Comparison of ENCODE assay signal across 13 cellular contexts in the genomic region with DNA sequence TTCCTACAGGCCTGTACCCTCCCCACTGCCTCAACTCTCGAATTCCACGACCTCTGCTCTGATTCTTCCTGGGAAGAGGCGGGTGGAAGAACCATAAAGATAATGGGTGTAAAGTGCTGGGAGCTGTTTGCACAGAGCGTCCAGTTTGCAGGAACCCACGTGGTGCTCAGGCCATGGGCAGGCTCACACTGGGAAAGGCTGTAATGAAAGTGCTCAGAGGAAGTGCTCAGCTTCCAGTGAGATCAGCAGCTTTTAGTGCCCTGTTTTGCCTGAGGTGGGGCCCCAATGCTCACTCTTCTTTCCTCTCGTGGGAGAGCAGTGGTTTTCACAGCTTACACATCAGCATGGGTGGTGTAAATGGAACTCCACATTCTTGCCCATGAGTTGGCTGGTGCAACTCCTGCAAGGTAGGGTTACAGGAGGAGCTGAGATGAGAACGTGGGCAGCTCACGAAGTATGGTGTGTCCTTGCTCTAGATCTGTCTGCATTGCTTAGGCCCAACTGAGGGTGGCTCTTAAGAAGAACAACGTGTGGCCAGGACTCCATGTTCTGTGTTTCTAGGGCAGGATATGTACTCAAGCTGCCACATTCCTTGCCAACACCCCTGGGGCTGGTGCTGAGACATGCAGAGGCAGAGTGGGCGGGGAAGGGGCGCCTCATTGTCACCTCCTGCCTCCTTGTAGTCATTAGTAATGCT. TPM values are rescaled to one million over a fixed set of nuclear protein-coding genes. Genes with fewer than 3 reads are reported as not detected.
DNase-seq lines count a peak whose midpoint lies in the region; ATAC-seq, FAIRE-seq and TF ChIP-seq lines count a peak whose summit lies in the region.
"Had no signal": no experiment of that assay in that cellular context is flagged by ENCODE, and none has a peak within 500 bp of the region (broad histone marks: within the 10 kb centered on the region; RNA-seq: fewer than 3 reads in every experiment).

No MANE protein-coding gene starts in this region.

- no peaks in the 10 kb centered on the region for H3K27me3 ChIP-seq in BLaER1
- peaks cover 1% of the 10 kb centered on the region for H3K27me3 ChIP-seq in keratinocyte (ENCODE audit: control insufficient read depth, extremely low read depth, insufficient read depth, low read length)

- H3K9me3 ChIP-seq in BLaER1 (no peaks in the 10 kb centered on the region), keratinocyte (ENCODE audit: control insufficient read depth, low read depth, low read length) (no peaks in the 10 kb centered on the region)
- H3K9me3 ChIP-seq: Caco-2 had no signal

- H3K9ac ChIP-seq in BLaER1, result peak overlapping the region; percentile 26; the same call in 1 of the 2 replicates
- no peak overlapping the region for H3K9ac ChIP-seq in keratinocyte (ENCODE audit: control insufficient read depth, extremely low read depth, insufficient read depth, low read length)

- peak; percentile 43 for FAIRE-seq in keratinocyte (lab: Jason Lieb, UNC)

- dilution Hi-C loops in keratinocyte (cut with MboI; ENCODE audit: extremely low pct_ligation_motif_present, low sequenced_read_pairs), result no loop called here

- no peaks in the 10 kb centered on the region for H3K9me1 ChIP-seq in keratinocyte (ENCODE audit: control insufficient read depth, extremely low read depth, insufficient read depth, low read length)

- H3K27ac ChIP-seq in BLaER1 (peak overlapping the region; percentile 23), RWPE1 (peak overlapping the region; percentile 16; the same call in 1 of the 2 replicates), keratinocyte (ENCODE audit: control insufficient read depth, insufficient read depth, low read length) (no peak overlapping the region)

- TF ChIP-seq CTCF in RWPE1 (conservative IDR thresholded peaks at IDR 0.05; ENCODE audit: low read depth), result no peak
- TF ChIP-seq CTCF in keratinocyte (optimal IDR thresholded peaks at IDR 0.05 in 1 of 3, IDR thresholded peaks at IDR 0.05 in 1 of 3, conservative IDR thresholded peaks at IDR 0.05 in 1 of 3; ENCODE audit: extremely low read depth in 1 of 3, insufficient read depth in 2 of 3, low read length in 3 of 3), result no peak

- H3K4me2 ChIP-seq in BLaER1 (peak overlapping the region; percentile 96), keratinocyte (ENCODE audit: control insufficient read depth, extremely low read depth, insufficient read depth, low read depth, low read length) (peak overlapping the region; percentile 22)

- no peak for ATAC-seq in HG02623 (IDR thresholded peaks at IDR 0.05; ENCODE audit: unreplicated experiment)

- H3K4me3 ChIP-seq in BLaER1, result peak overlapping the region; percentile 83
- H3K4me3 ChIP-seq in keratinocyte (ENCODE audit: control insufficient read depth in 2 of 3, extremely low read depth in 1 of 3, insufficient read depth in 2 of 3, low read depth in 1 of 3, low read length in 3 of 3), result no peak overlapping the region

- CTCF ChIA-PET in RWPE1 (lab: Yijun Ruan, JAX), result no interaction called here

- peaks cover 82% of the 10 kb centered on the region for H3K4me1 ChIP-seq in BLaER1
- peaks cover 11% of the 10 kb centered on the region for H3K4me1 ChIP-seq in keratinocyte (ENCODE audit: control insufficient read depth, extremely low read depth, insufficient read depth, low read length)

- H4K20me1 ChIP-seq in BLaER1 (no peaks in the 10 kb centered on the region), keratinocyte (ENCODE audit: control insufficient read depth, extremely low read depth, insufficient read depth, low read length) (no peaks in the 10 kb centered on the region)

- POLR2A ChIA-PET in RWPE1 (lab: Yijun Ruan, JAX; ENCODE audit: low non-redundant PET), result no interaction called here

- H3K79me2 ChIP-seq in keratinocyte (ENCODE audit: control insufficient read depth, insufficient read depth, low read length), result no peaks in the 10 kb centered on the region

- peak; percentile 32 for DNase-seq in DMS53 treated with DMSO at 0.1 percent for 48 hours (lab: John Stamatoyannopoulos, UW; ENCODE audit: unreplicated experiment)
- DNase-seq in RWPE1 (ENCODE audit: low spot score), result no peak
- DNase-seq in keratinocyte (ENCODE audit: low read depth, low spot score), result no peak
- DNase-seq in RKO (ENCODE audit: low spot score), result no peak
- no peak for DNase-seq in NCI-H1092 treated with DMSO at 0.1 percent for 48 hours (lab: John Stamatoyannopoulos, UW)
- DNase-seq: activated naive CD4-positive, alpha-beta T cell treated with anti-CD3 and anti-CD28 coated beads, Interleukin-2, amount 50 U/mL, for 16 hours; central memory CD4-positive, alpha-beta T cell; NCI-H1436 treated with DMSO at 0.1 percent for 48 hours; stimulated activated CD4-positive, alpha-beta T cell treated with anti-CD3 and anti-CD28 coated beads, Interleukin-2, amount 100 ng/mL, for 48 hours; T-helper 1 cell had no signal

- no peak overlapping the region for H2AFZ ChIP-seq in keratinocyte (ENCODE audit: control insufficient read depth, low read length)

- H3K36me3 ChIP-seq in BLaER1 (peaks cover 8% of the 10 kb centered on the region; the same call in 1 of the 2 replicates), keratinocyte (ENCODE audit: control insufficient read depth in 2 of 2, extremely low read depth in 1 of 2, insufficient read depth in 2 of 2, low read length in 2 of 2) (no peaks in the 10 kb centered on the region)

RNA-seq across cellular contexts. Expression of gene TMEM63C, which starts 2.9 kb away (rescaled TPM):
- polyA plus RNA-seq in keratinocyte, result 0.61 to 1.5 TPM (median 0.66 TPM) in 3 replicates
- polyA plus RNA-seq in keratinocyte (2011; ENCODE audit: low read depth), result 13.9 TPM
- polyA plus RNA-seq in keratinocyte (2011; cell fraction: cytosol; rRNA removed), result 0.38 and 0.95 TPM in 2 replicates
- polyA plus RNA-seq in keratinocyte (2011; cell fraction: nucleus; rRNA removed), result 2.9 and 3.2 TPM in 2 replicates
- 1.0 and 3.5 TPM in 2 replicates for polyA plus RNA-seq in keratinocyte (2012; ENCODE audit: low replicate concordance)
- polyA minus RNA-seq in keratinocyte, result 1.3 to 4.1 TPM (median 1.7 TPM) in 3 replicates
- 1.3 TPM for polyA minus RNA-seq in keratinocyte (2011; cell fraction: cytosol; rRNA and poly(A)+ RNA removed)
- polyA minus RNA-seq in keratinocyte (2011; cell fraction: nucleus; rRNA and poly(A)+ RNA removed), result 5.0 and 5.3 TPM in 2 replicates

RNA-seq across cellular contexts. Expression of gene ZDHHC22, which starts 43.0 kb away (rescaled TPM):
- polyA plus RNA-seq in keratinocyte, result not detected in 3 replicates
- polyA plus RNA-seq in keratinocyte (2011; ENCODE audit: low read depth), result not detected
- not detected in 2 replicates for polyA plus RNA-seq in keratinocyte (2011; cell fraction: cytosol; rRNA removed)
- polyA plus RNA-seq in keratinocyte (2011; cell fraction: nucleus; rRNA removed), result not detected in 2 replicates
- not detected in 2 replicates for polyA plus RNA-seq in keratinocyte (2012; ENCODE audit: low replicate concordance)
- polyA minus RNA-seq in keratinocyte, result not detected in 3 replicates
- not detected for polyA minus RNA-seq in keratinocyte (2011; cell fraction: cytosol; rRNA and poly(A)+ RNA removed)
- polyA minus RNA-seq in keratinocyte (2011; cell fraction: nucleus; rRNA and poly(A)+ RNA removed), result not detected in 2 replicates
